2 cellular contexts compared by ENCODE assay signal in genomic region chr4:18608910-18609525, GRCh38.
TF ChIP-seq lines count a peak whose summit lies in the region.

No MANE protein-coding gene starts in this region.

TF ChIP-seq in SK-N-SH, 30 proteins besides CTCF, POLR2A, EP300 and RAD21 (continued from another document):
- TF ChIP-seq USF2 (IDR thresholded peaks at IDR 0.05; ENCODE audit: borderline replicate concordance, low read depth, low read length) (no peak), JUND (IDR thresholded peaks at IDR 0.05) (no peak), TCF12 (IDR thresholded peaks at IDR 0.05) (no peak), FOXM1 (IDR thresholded peaks at IDR 0.05; ENCODE audit: low read depth) (no peak)

TF ChIP-seq in SK-N-SH treated with all-trans-retinoic acid at 6 μM for 48 hours, 23 proteins besides CTCF, POLR2A, EP300 and RAD21 (continued from another document):
- no peak for TF ChIP-seq CREB5 (CRISPR knock-in tag; IDR thresholded peaks at IDR 0.05; ENCODE audit: low read depth)
- TF ChIP-seq ISL1 (CRISPR knock-in tag; IDR thresholded peaks at IDR 0.05), result no peak
- no peak for TF ChIP-seq TOX (CRISPR knock-in tag; IDR thresholded peaks at IDR 0.05; ENCODE audit: borderline replicate concordance)
- no peak for TF ChIP-seq BACH2 (CRISPR knock-in tag; IDR thresholded peaks at IDR 0.05; ENCODE audit: borderline replicate concordance)
- TF ChIP-seq PATZ1 (CRISPR knock-in tag; IDR thresholded peaks at IDR 0.05; ENCODE audit: borderline replicate concordance), result no peak
- no peak for TF ChIP-seq ZC3H10 (CRISPR knock-in tag; IDR thresholded peaks at IDR 0.05)
- no peak for TF ChIP-seq TCF4 (CRISPR knock-in tag; IDR thresholded peaks at IDR 0.05; ENCODE audit: borderline replicate concordance)
- TF ChIP-seq ZNF8 (CRISPR knock-in tag; IDR thresholded peaks at IDR 0.05), result no peak
- no peak for TF ChIP-seq ZNF70 (CRISPR knock-in tag; IDR thresholded peaks at IDR 0.05)
- no peak for TF ChIP-seq ARNTL (CRISPR knock-in tag; IDR thresholded peaks at IDR 0.05; ENCODE audit: borderline replicate concordance, low read depth)
- TF ChIP-seq TSHZ2 (CRISPR knock-in tag; IDR thresholded peaks at IDR 0.05), result no peak
- no peak for TF ChIP-seq OSR1 (CRISPR knock-in tag; IDR thresholded peaks at IDR 0.05)
- TF ChIP-seq CSDC2 (CRISPR knock-in tag; IDR thresholded peaks at IDR 0.05), result no peak
TF ChIP-seq in SK-N-SH treated with all-trans-retinoic acid at 6 μM for 48 hours: peak in this region for 0.
